ENCODE assay signal across 28 cellular contexts in genomic region chr1:215555531-215555930, GRCh38.
"Had no signal": no experiment of that assay in that cellular context is flagged by ENCODE, and none has a peak within 500 bp of the region (broad histone marks: within the 10 kb centered on the region; RNA-seq: fewer than 3 reads in every experiment).

No MANE protein-coding gene starts in this region.

- H3K4me1 ChIP-seq: breast epithelium, colonic mucosa, esophagus squamous epithelium, gastroesophageal sphincter had no signal

- H3K27me3 ChIP-seq: breast epithelium, cardiac muscle cell, colonic mucosa, esophagus squamous epithelium, gastroesophageal sphincter had no signal

- DNase-seq: activated CD4-positive, alpha-beta memory T cell treated with anti-CD3 and anti-CD28 coated beads, Interleukin-2, amount 10 ng/mL, durations not matched to agents 7 days and 5 days; activated CD4-positive, alpha-beta T cell treated with anti-CD3 and anti-CD28 coated beads for 1 hour; activated CD4-positive, alpha-beta T cell treated with anti-CD3 and anti-CD28 coated beads for 4 hours; activated CD4-positive, alpha-beta T cell treated with anti-CD3 and anti-CD28 coated beads, Interleukin-2, amount 10 ng/mL, durations not matched to agents 7 days and 5 days; activated CD4-positive, alpha-beta T cell treated with anti-CD3 and anti-CD28 coated beads, Interleukin-2, amount 50 U/mL, for 4 hours; activated effector memory CD4-positive, alpha-beta T cell treated with Interleukin-2 at 50 U/mL for 16 hours; activated gamma-delta T cell treated with Interleukin-2 at 50 U/mL for 16 hours; activated naive CD4-positive, alpha-beta T cell treated with anti-CD3 and anti-CD28 coated beads, Interleukin-2, amount 50 U/mL, for 16 hours; activated naive CD4-positive, alpha-beta T cell treated with Interleukin-2 at 50 U/mL for 16 hours; activated T-cell treated with anti-CD3 and anti-CD28 coated beads, Interleukin-2, amount 50 U/mL, for 4 hours; amniotic stem cell; anterior cingulate cortex; central memory CD4-positive, alpha-beta T cell; cerebellar nuclear complex; colonic mucosa; effector CD8-positive, alpha-beta T cell; esophagus squamous epithelium; foreskin melanocyte; T-helper 2 cell had no signal

- H3K36me3 ChIP-seq: breast epithelium, cardiac muscle cell, colonic mucosa, esophagus squamous epithelium, gastroesophageal sphincter had no signal

- FAIRE-seq: endometrium, endothelial cell of umbilical vein had no signal

- H3K4me3 ChIP-seq: breast epithelium, cardiac muscle cell, colonic mucosa, esophagus squamous epithelium, gastroesophageal sphincter had no signal

- H3K9me3 ChIP-seq: colonic mucosa, esophagus squamous epithelium had no signal

- H3K27ac ChIP-seq: breast epithelium, cardiac muscle cell, colonic mucosa, epithelial cell of prostate, esophagus squamous epithelium, gastroesophageal sphincter, VCaP had no signal

- ATAC-seq: activated T-cell treated with anti-CD3 and anti-CD28 coated beads, Interleukin-2, amount 50 U/mL, for 4 hours; activated T-helper 17 cell treated with anti-CD3 and anti-CD28 coated beads, Interleukin-2, amount 50 U/mL, for 72 hours; gastroesophageal sphincter; WTC11 had no signal
